ENCODE assay signal across 16 cellular contexts in the genomic region with DNA sequence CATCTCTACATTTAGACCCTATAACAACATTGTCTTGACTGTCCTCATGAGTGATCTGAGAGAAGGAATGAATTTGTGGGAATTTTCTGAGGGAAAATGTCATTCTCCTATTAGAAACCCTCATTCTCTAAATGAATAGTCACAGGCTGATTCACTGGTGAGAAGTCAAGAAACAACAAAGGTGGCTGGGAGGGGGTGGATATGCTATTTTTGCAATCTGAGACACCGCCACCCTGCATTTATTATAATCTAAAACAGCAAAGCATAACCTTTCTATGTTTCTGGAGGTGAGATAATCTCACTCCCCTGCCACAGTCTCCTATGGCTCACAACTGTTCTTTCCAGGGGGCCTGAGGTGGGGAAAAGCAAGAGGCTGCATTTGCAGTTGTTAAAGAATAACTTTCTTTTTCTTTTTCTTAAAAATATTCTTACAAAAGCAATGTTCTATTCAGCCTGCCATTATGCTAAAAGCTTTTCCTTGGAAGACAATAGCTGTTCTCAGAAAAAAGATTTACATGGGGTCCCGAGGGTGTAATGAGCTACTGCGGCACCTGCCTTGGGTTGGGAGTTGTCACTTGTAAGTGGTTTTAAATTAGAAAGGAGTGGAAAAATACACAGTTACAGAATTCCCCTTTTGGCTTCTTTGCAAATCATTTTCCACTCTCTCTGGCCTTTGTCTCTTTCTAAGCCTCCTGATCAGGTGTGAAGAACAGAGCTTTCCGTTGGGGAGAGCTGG.
"Had no signal": no experiment of that assay in that cellular context is flagged by ENCODE, and none has a peak within 500 bp of the region (broad histone marks: within the 10 kb centered on the region; RNA-seq: fewer than 3 reads in every experiment).

No MANE protein-coding gene starts in this region.

- H3K4me3 ChIP-seq: body of pancreas, esophagus muscularis mucosa, left lung, upper lobe of right lung had no signal

- H3K27ac ChIP-seq: body of pancreas, esophagus muscularis mucosa, left lung, upper lobe of right lung had no signal

- H3K27me3 Mint-ChIP-seq: activated CD4-positive, alpha-beta T cell treated with anti-CD3 and anti-CD28 coated beads, Interleukin-2, amount 10 ng/mL, durations not matched to agents 7 days and 5 days; activated naive CD4-positive, alpha-beta T cell treated with anti-CD3 and anti-CD28 coated beads, Interleukin-2, amount 10 ng/mL, durations not matched to agents 7 days and 5 days had no signal

- H3K4me1 ChIP-seq: body of pancreas, esophagus muscularis mucosa, left lung, upper lobe of right lung had no signal

- H3K4me3 Mint-ChIP-seq: activated CD4-positive, alpha-beta T cell treated with anti-CD3 and anti-CD28 coated beads, Interleukin-2, amount 10 ng/mL, durations not matched to agents 7 days and 5 days; activated naive CD4-positive, alpha-beta T cell treated with anti-CD3 and anti-CD28 coated beads, Interleukin-2, amount 10 ng/mL, durations not matched to agents 7 days and 5 days; nephron; T-helper 1 cell treated with Interleukin-12 subunit alpha and Interleukin-12 subunit beta and Interleukin-4 antibody, amounts not matched to agents 30 μg/mL and 1 μg/mL, for 36 hours had no signal

- H3K27ac Mint-ChIP-seq: activated CD4-positive, alpha-beta T cell treated with anti-CD3 and anti-CD28 coated beads, Interleukin-2, amount 10 ng/mL, durations not matched to agents 7 days and 5 days; activated naive CD4-positive, alpha-beta T cell treated with anti-CD3 and anti-CD28 coated beads, Interleukin-2, amount 10 ng/mL, durations not matched to agents 7 days and 5 days; activated T-helper 2 cell treated with anti-CD3 and anti-CD28 coated beads, Interferon-gamma antibody, Interleukin-2, Interleukin-4, amounts not matched to agents 10 μg/mL and 5 μg/mL and 100 μg/mL, durations not matched to agents 14 hours and 24 hours and 36 hours; T-helper 1 cell treated with Interleukin-12 subunit alpha and Interleukin-12 subunit beta and Interleukin-4 antibody, amounts not matched to agents 30 μg/mL and 1 μg/mL, for 36 hours had no signal

- H3K9me3 ChIP-seq: body of pancreas, esophagus muscularis mucosa, left lung, upper lobe of right lung had no signal

- H3K4me1 Mint-ChIP-seq: activated CD4-positive, alpha-beta T cell treated with anti-CD3 and anti-CD28 coated beads, Interleukin-2, amount 10 ng/mL, durations not matched to agents 7 days and 5 days; activated naive CD4-positive, alpha-beta T cell treated with anti-CD3 and anti-CD28 coated beads, Interleukin-2, amount 10 ng/mL, durations not matched to agents 7 days and 5 days; nephron had no signal

- ATAC-seq: body of pancreas; left lung; stimulated activated naive CD8-positive, alpha-beta T cell treated with anti-CD3 and anti-CD28 coated beads, Interleukin-15, Interleukin-2, amounts not matched to agents 100 U/mL and 50 U/mL, for 24 hours; upper lobe of right lung had no signal

- H3K27me3 ChIP-seq: body of pancreas, esophagus muscularis mucosa, left lung, upper lobe of right lung had no signal

- H3K36me3 Mint-ChIP-seq: activated naive CD4-positive, alpha-beta T cell treated with anti-CD3 and anti-CD28 coated beads, Interleukin-2, amount 10 ng/mL, durations not matched to agents 7 days and 5 days had no signal

- H3K36me3 ChIP-seq: esophagus muscularis mucosa, left lung, upper lobe of right lung had no signal

- DNase-seq: activated CD4-positive, alpha-beta T cell treated with anti-CD3 and anti-CD28 coated beads, Interleukin-2, amount 10 ng/mL, durations not matched to agents 7 days and 5 days; activated CD4-positive, CD25-positive, alpha-beta regulatory T cell; activated naive CD4-positive, alpha-beta T cell treated with anti-CD3 and anti-CD28 coated beads, Interleukin-2, amount 10 ng/mL, durations not matched to agents 7 days and 5 days; body of pancreas; cerebellar nuclear complex; dermis blood vessel endothelial cell; islet precursor cell; left lung; mesenchymal stem cell; stimulated activated CD4-positive, alpha-beta T cell treated with anti-CD3 and anti-CD28 coated beads, Interleukin-2, amount 100 ng/mL, for 48 hours; stimulated activated naive CD8-positive, alpha-beta T cell treated with anti-CD3 and anti-CD28 coated beads, Interleukin-15, Interleukin-2, amounts not matched to agents 100 U/mL and 50 U/mL, for 24 hours; upper lobe of right lung had no signal

- H3K9me3 Mint-ChIP-seq: activated CD4-positive, alpha-beta T cell treated with anti-CD3 and anti-CD28 coated beads, Interleukin-2, amount 10 ng/mL, durations not matched to agents 7 days and 5 days; activated naive CD4-positive, alpha-beta T cell treated with anti-CD3 and anti-CD28 coated beads, Interleukin-2, amount 10 ng/mL, durations not matched to agents 7 days and 5 days; activated T-helper 2 cell treated with anti-CD3 and anti-CD28 coated beads, Interferon-gamma antibody, Interleukin-2, Interleukin-4, amounts not matched to agents 10 μg/mL and 5 μg/mL and 100 μg/mL, durations not matched to agents 14 hours and 24 hours and 36 hours; nephron; T-helper 1 cell treated with Interleukin-12 subunit alpha and Interleukin-12 subunit beta and Interleukin-4 antibody, amounts not matched to agents 30 μg/mL and 1 μg/mL, for 36 hours had no signal
